In genomic region chr5:79508794-79509193, GRCh38 we compare ENCODE assay signal across 2 cellular contexts.
TF ChIP-seq lines count a peak whose summit lies in the region.

No MANE protein-coding gene starts in this region.

TF ChIP-seq in HepG2, 621 proteins besides CTCF, POLR2A, EP300 and RAD21:
- no peak for TF ChIP-seq POLR2G (IDR thresholded peaks at IDR 0.05; ENCODE audit: low read depth, low read length)
- TF ChIP-seq GPN1 (CRISPR knock-in tag; IDR thresholded peaks at IDR 0.05; ENCODE audit: borderline replicate concordance): no peak
- no peak for TF ChIP-seq ZBTB21 (CRISPR knock-in tag; IDR thresholded peaks at IDR 0.05)
- no peak for TF ChIP-seq ZSCAN5A (CRISPR knock-in tag; IDR thresholded peaks at IDR 0.05; ENCODE audit: borderline replicate concordance)

TF ChIP-seq in GM12878, 131 proteins besides CTCF, POLR2A, EP300 and RAD21:
- TF ChIP-seq CHD4 (IDR thresholded peaks at IDR 0.05) (no peak), SIN3A (IDR thresholded peaks at IDR 0.05; ENCODE audit: low read depth, low read length) (no peak), CBFB (IDR thresholded peaks at IDR 0.05; ENCODE audit: low read depth) (no peak), SMAD5 (IDR thresholded peaks at IDR 0.05; ENCODE audit: low read depth) (no peak), CBX5 (IDR thresholded peaks at IDR 0.05; ENCODE audit: low read depth) (no peak), ZNF217 (IDR thresholded peaks at IDR 0.05) (no peak)
